8 cellular contexts compared by ENCODE assay signal in genomic region chr21:33478182-33478581, GRCh38. TPM values are rescaled to one million over a fixed set of nuclear protein-coding genes. Genes with fewer than 3 reads are reported as not detected.
DNase-seq lines count a peak whose midpoint lies in the region; ATAC-seq and TF ChIP-seq lines count a peak whose summit lies in the region.

No MANE protein-coding gene starts in this region.

- peak overlapping the region in 1 of 2 donors; percentile 58 for H3K9ac ChIP-seq in liver (ENCODE audit: low read depth in 1 of 2, low read length in 2 of 2)

- no peaks in the 10 kb centered on the region for H3K36me3 ChIP-seq in liver (ENCODE audit: control insufficient read depth in 4 of 4, insufficient read depth in 3 of 4, low read depth in 1 of 4, low read length in 3 of 4)
- no peaks in the 10 kb centered on the region for H3K36me3 ChIP-seq in thymus (ENCODE audit: control insufficient read depth, insufficient read depth)

- H3K27me3 ChIP-seq in liver (ENCODE audit: control insufficient read depth in 4 of 4, insufficient read depth in 4 of 4, low read length in 3 of 4): no peaks in the 10 kb centered on the region
- H3K27me3 ChIP-seq in thymus (ENCODE audit: control insufficient read depth, insufficient read depth): no peaks in the 10 kb centered on the region

- H3K4me1 ChIP-seq in liver (ENCODE audit: control insufficient read depth in 4 of 4, insufficient read depth in 4 of 4, low read length in 3 of 4) (peaks cover 2 to 13% (median 7%) of the 10 kb centered on the region in 4 donors), thymus (ENCODE audit: control insufficient read depth, insufficient read depth, low read length) (peaks cover 8% of the 10 kb centered on the region)

- DNase-seq in activated T-cell treated with anti-CD3 and anti-CD28 coated beads, Interleukin-2, amount 50 U/mL, for 24 hours: no peak
- no peak for DNase-seq in activated T-cell treated with anti-CD3 and anti-CD28 coated beads, Interleukin-2, amount 50 U/mL, for 1 hour
- no peak for DNase-seq in activated naive CD8-positive, alpha-beta T cell treated with anti-CD3 and anti-CD28 coated beads, Interleukin-2, amount 10 ng/mL, durations not matched to agents 7 days and 5 days
- no peak for DNase-seq in Ammon's horn (ENCODE audit: low spot score)
- DNase-seq in retina: no peak

- 55% methylated on average over 9 of the region's 9 CpGs for WGBS in liver
- 83% methylated on average over 9 of the region's 9 CpGs for WGBS in thymus

- no peak overlapping the region for H3K27ac ChIP-seq in liver (ENCODE audit: low read depth in 1 of 2, low read length in 2 of 2)
- H3K27ac ChIP-seq in thymus (ENCODE audit: low read depth): no peak overlapping the region

- H3K9me3 ChIP-seq in liver (ENCODE audit: control insufficient read depth in 4 of 4, low read length in 3 of 4) (no peaks in the 10 kb centered on the region), thymus (ENCODE audit: control insufficient read depth) (no peaks in the 10 kb centered on the region)

- H3K4me1 Mint-ChIP-seq in activated T-cell treated with anti-CD3 and anti-CD28 coated beads, Interleukin-2, amount 50 U/mL, for 24 hours (ENCODE audit: low read depth): peaks cover 26% of the 10 kb centered on the region
- H3K4me1 Mint-ChIP-seq in activated naive CD8-positive, alpha-beta T cell treated with anti-CD3 and anti-CD28 coated beads, Interleukin-2, amount 10 ng/mL, durations not matched to agents 7 days and 5 days: peaks cover 18% of the 10 kb centered on the region

- no peaks in the 10 kb centered on the region for H3K27me3 Mint-ChIP-seq in activated T-cell treated with anti-CD3 and anti-CD28 coated beads, Interleukin-2, amount 50 U/mL, for 24 hours
- no peaks in the 10 kb centered on the region for H3K27me3 Mint-ChIP-seq in activated naive CD8-positive, alpha-beta T cell treated with anti-CD3 and anti-CD28 coated beads, Interleukin-2, amount 10 ng/mL, durations not matched to agents 7 days and 5 days

- TF ChIP-seq CTCF in liver (IDR thresholded peaks at IDR 0.05; ENCODE audit: low read depth, low read length, missing input control): no peak

- peak overlapping the region; percentile 90 for H3K4me3 Mint-ChIP-seq in activated T-cell treated with anti-CD3 and anti-CD28 coated beads, Interleukin-2, amount 50 U/mL, for 24 hours
- peak overlapping the region; percentile 96 for H3K4me3 Mint-ChIP-seq in activated naive CD8-positive, alpha-beta T cell treated with anti-CD3 and anti-CD28 coated beads, Interleukin-2, amount 10 ng/mL, durations not matched to agents 7 days and 5 days

- POLR2A ChIA-PET in activated naive CD8-positive, alpha-beta T cell treated with anti-CD3 and anti-CD28 coated beads, Interleukin-2, amount 10 ng/mL, durations not matched to agents 7 days and 5 days (lab: Charles Lee): no interaction called here

- H3K9me3 Mint-ChIP-seq in activated T-cell treated with anti-CD3 and anti-CD28 coated beads, Interleukin-2, amount 50 U/mL, for 24 hours: no peaks in the 10 kb centered on the region
- H3K9me3 Mint-ChIP-seq in activated naive CD8-positive, alpha-beta T cell treated with anti-CD3 and anti-CD28 coated beads, Interleukin-2, amount 10 ng/mL, durations not matched to agents 7 days and 5 days: no peaks in the 10 kb centered on the region

- H3K4me3 ChIP-seq in liver (ENCODE audit: low read depth in 1 of 3, low read length in 3 of 3) (peak overlapping the region; percentile 29 to 96 (median 91)), thymus (ENCODE audit: low read length) (peak overlapping the region; percentile 91)

- no peak for TF ChIP-seq RAD21 in liver (IDR thresholded peaks at IDR 0.05)

- H3K36me3 Mint-ChIP-seq in activated T-cell treated with anti-CD3 and anti-CD28 coated beads, Interleukin-2, amount 50 U/mL, for 24 hours (ENCODE audit: low read depth): peaks cover 15% of the 10 kb centered on the region
- peaks cover 4% of the 10 kb centered on the region for H3K36me3 Mint-ChIP-seq in activated naive CD8-positive, alpha-beta T cell treated with anti-CD3 and anti-CD28 coated beads, Interleukin-2, amount 10 ng/mL, durations not matched to agents 7 days and 5 days

- H3K27ac Mint-ChIP-seq in activated T-cell treated with anti-CD3 and anti-CD28 coated beads, Interleukin-2, amount 50 U/mL, for 24 hours: peak overlapping the region; percentile 87
- H3K27ac Mint-ChIP-seq in activated naive CD8-positive, alpha-beta T cell treated with anti-CD3 and anti-CD28 coated beads, Interleukin-2, amount 10 ng/mL, durations not matched to agents 7 days and 5 days: peak overlapping the region; percentile 87

- no peak for ATAC-seq in activated naive CD8-positive, alpha-beta T cell treated with anti-CD3 and anti-CD28 coated beads, Interleukin-2, amount 10 ng/mL, durations not matched to agents 7 days and 5 days (ENCODE audit: low read depth)
- no peak for ATAC-seq in activated CD4-positive, CD25-positive, alpha-beta regulatory T cell treated with anti-CD3 and anti-CD28 coated beads, Interleukin-2, amount 50 U/mL, for 24 hours

TF ChIP-seq in liver, 16 proteins besides CTCF, POLR2A, EP300 and RAD21:
- TF ChIP-seq ATF3 (IDR thresholded peaks at IDR 0.05) (no peak), RXRA (IDR thresholded peaks at IDR 0.05) (no peak), EGR1 (IDR thresholded peaks at IDR 0.05; ENCODE audit: low read depth in 2 of 2) (no peak), YY1 (IDR thresholded peaks at IDR 0.05) (no peak), REST (IDR thresholded peaks at IDR 0.05) (no peak), FOXA2 (IDR thresholded peaks at IDR 0.05) (no peak), FOXA1 (IDR thresholded peaks at IDR 0.05) (no peak), HNF4G (IDR thresholded peaks at IDR 0.05) (no peak), TAF1 (conservative IDR thresholded peaks at IDR 0.05) (no peak), MAX (IDR thresholded peaks at IDR 0.05) (no peak), NR2F2 (IDR thresholded peaks at IDR 0.05) (no peak), SP1 (IDR thresholded peaks at IDR 0.05) (no peak), ZBTB33 (IDR thresholded peaks at IDR 0.05) (no peak), JUND (IDR thresholded peaks at IDR 0.05) (no peak)

RNA-seq across cellular contexts. Expression of gene TMEM50B, which starts 1.6 kb away (rescaled TPM):
- 10 to 100 TPM; 72.6 to 80.3 TPM for total RNA-seq in activated naive CD8-positive, alpha-beta T cell treated with anti-CD3 and anti-CD28 coated beads, Interleukin-2, amount 10 ng/mL, durations not matched to agents 7 days and 5 days
- total RNA-seq in liver: 10 to 100 TPM; 28.1 to 31.8 TPM
- polyA plus RNA-seq in liver (10 to 100 TPM; 11.8 to 31.8 TPM), thymus (99.1 TPM)

RNA-seq across cellular contexts. Expression of gene DNAJC28, which starts 13.3 kb away (rescaled TPM):
- 1 to 10 TPM; 1.2 to 1.5 TPM for total RNA-seq in activated naive CD8-positive, alpha-beta T cell treated with anti-CD3 and anti-CD28 coated beads, Interleukin-2, amount 10 ng/mL, durations not matched to agents 7 days and 5 days
- 1 to 10 TPM; 2.6 to 3.2 TPM for total RNA-seq in liver
- polyA plus RNA-seq in liver: 1 to 10 TPM in 1 of 2 donors, under 1 TPM in 1; 0.83 to 2.9 TPM
- 3.9 TPM for polyA plus RNA-seq in thymus
